ENCODE assay signal across 17 cellular contexts in genomic region chr18:28398491-28398890, GRCh38.
"Had no signal": no experiment of that assay in that cellular context is flagged by ENCODE, and none has a peak within 500 bp of the region (broad histone marks: within the 10 kb centered on the region; RNA-seq: fewer than 3 reads in every experiment).

No MANE protein-coding gene starts in this region.

- H3K36me3 ChIP-seq: sigmoid colon had no signal

- H3K4me3 ChIP-seq: hepatocyte, sigmoid colon had no signal

- H3K27me3 ChIP-seq: hepatocyte, sigmoid colon had no signal

- ATAC-seq: activated naive CD4-positive, alpha-beta T cell treated with anti-CD3 and anti-CD28 coated beads, Interleukin-2, amount 50 U/mL, for 72 hours; left lobe of liver; naive thymus-derived CD8-positive, alpha-beta T cell; stimulated activated naive B cell treated with anti-CD40 and anti-IgM and Interleukin-4, amounts not matched to agents 10 μg/mL and 1 μg/mL and 100 μg/mL, for 72 hours had no signal

- FAIRE-seq: frontal cortex had no signal

- DNase-seq: activated T-cell treated with anti-CD3 and anti-CD28 coated beads, Interleukin-2, amount 50 U/mL, for 1 hour; aorta; caudate nucleus; effector CD8-positive, alpha-beta T cell; glutamatergic neuron; immature natural killer cell; naive thymus-derived CD8-positive, alpha-beta T cell; retina; sigmoid colon; stimulated activated CD4-positive, alpha-beta T cell treated with anti-CD3 and anti-CD28 coated beads, Interleukin-2, amount 100 ng/mL, for 48 hours; stimulated activated CD8-positive, alpha-beta memory T cell treated with anti-CD3 and anti-CD28 coated beads, Interleukin-4, amount 100 ng/mL, for 48 hours; stimulated activated naive B cell treated with anti-CD40 and anti-IgM and Interleukin-4, amounts not matched to agents 10 μg/mL and 1 μg/mL and 100 μg/mL, for 72 hours; T1000 had no signal
